In the genomic region with DNA sequence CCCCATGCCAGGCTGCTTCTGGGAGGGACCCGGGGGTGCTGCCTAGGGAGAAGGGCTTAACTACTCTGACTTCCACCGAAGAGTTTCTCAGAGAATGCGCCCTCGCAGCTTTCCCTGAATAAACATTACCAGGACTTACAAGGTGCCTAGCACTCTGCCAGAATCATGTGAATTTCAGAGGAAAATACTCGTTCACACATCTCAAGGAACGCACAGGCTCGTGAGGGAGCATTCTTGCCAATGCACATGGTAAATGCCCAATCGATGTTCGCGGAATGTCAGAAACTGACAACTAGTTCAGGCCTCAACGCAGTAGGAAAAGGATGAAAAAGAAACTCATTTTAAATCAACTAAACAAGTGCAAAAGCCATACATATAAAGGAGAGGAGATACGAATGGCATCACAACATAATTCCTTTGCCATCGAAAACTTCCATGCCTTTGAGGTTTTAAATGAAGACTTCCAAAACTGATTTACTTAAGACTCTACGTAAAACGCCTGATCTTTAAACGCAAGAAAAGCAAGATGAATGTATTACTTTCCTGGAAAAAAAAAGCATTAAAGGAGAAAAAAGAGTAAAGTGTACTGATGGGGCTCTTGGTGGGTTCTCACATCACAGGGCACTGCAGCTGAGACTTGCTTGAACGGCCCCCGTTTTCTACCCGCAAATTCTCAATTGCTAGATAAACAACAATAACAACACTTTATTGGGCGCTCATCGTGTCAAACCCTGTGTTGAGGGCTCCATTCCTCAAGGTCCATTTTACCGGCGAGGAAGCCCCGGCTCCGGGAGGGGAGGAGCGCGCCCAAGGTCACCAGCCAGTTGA, we compare ENCODE assay signal across 8 cellular contexts. TPM values are rescaled to one million over a fixed set of nuclear protein-coding genes. Genes with fewer than 3 reads are reported as not detected.
DNase-seq lines count a peak whose midpoint lies in the region; ATAC-seq and TF ChIP-seq lines count a peak whose summit lies in the region.

No MANE protein-coding gene starts in this region.

- peak overlapping the region; percentile 86 for H3K4me2 ChIP-seq in IMR-90 (ENCODE audit: low read depth, low read length)

- H2BK5ac ChIP-seq in IMR-90 (ENCODE audit: low read depth, low read length, poor library complexity, severe bottlenecking), result peak overlapping the region; percentile 0

- H3K27me3 ChIP-seq in CD8-positive, alpha-beta memory T cell (ENCODE audit: insufficient read depth, low read length, poor library complexity, severe bottlenecking), result no peaks in the 10 kb centered on the region
- H3K27me3 ChIP-seq in IMR-90 (ENCODE audit: control insufficient read depth, insufficient read depth, low read length) (no peaks in the 10 kb centered on the region), subcutaneous abdominal adipose tissue (ENCODE audit: control insufficient read depth in 5 of 5, insufficient read depth in 4 of 5, low read length in 5 of 5) (no peaks in the 10 kb centered on the region)

- WGBS in IMR-90 (ENCODE audit: extremely low coverage in 2 of 2, insufficient read length in 1 of 2), 2 experiments, result 0% methylated on average over 7 of the region's 27 CpGs; no CpG with 5 or more reads in 1 of the 2 experiments

- POLR2A ChIA-PET in CD8-positive, alpha-beta memory T cell (lab: Charles Lee), result interaction anchor here (1.1 to 1.4 kb wide), 3 partner anchors 9 to 71 kb away, joined by 3 to 15 read pairs (median 12); partner anchors contain the start of gene C16orf46
- POLR2A ChIA-PET in IMR-90 (lab: Charles Lee; ENCODE audit: unreplicated experiment), result no interaction called here

- no peak overlapping the region for H2BK20ac ChIP-seq in IMR-90 (ENCODE audit: low read depth, low read length)

- H3K27me3 Mint-ChIP-seq in CD8-positive, alpha-beta memory T cell, result peaks cover 0 to 10% of the 10 kb centered on the region in 2 donors

- dilution Hi-C loops in IMR-90 (cut with HindIII; ENCODE audit: low sequenced_read_pairs, unreplicated experiment), result no loop called here

- H2BK15ac ChIP-seq in IMR-90 (ENCODE audit: low read depth, low read length), result no peak overlapping the region; the same call in 2 of the 3 replicates

- DNase-seq in CD8-positive, alpha-beta memory T cell, result no peak
- peak; percentile 23 for DNase-seq in IMR-90
- DNase-seq in left colon, result peak; percentile 85 to 87
- DNase-seq in 8988T, result no peak
- no peak for DNase-seq in left lobe of liver (ENCODE audit: low spot score)

- peaks cover 6% of the 10 kb centered on the region; the same call in 1 of the 2 replicates for H3K9me1 ChIP-seq in IMR-90 (ENCODE audit: insufficient read depth, low read length)

- H4K20me1 ChIP-seq in IMR-90 (ENCODE audit: insufficient read depth, low read length), result peaks cover 20% of the 10 kb centered on the region

- H3K4me3 Mint-ChIP-seq in CD8-positive, alpha-beta memory T cell, result peak overlapping the region; percentile 89 to 99 (median 92)

- no peak overlapping the region for H3K18ac ChIP-seq in IMR-90 (ENCODE audit: low read depth, low read length)

- H3K4ac ChIP-seq in IMR-90 (ENCODE audit: low read depth, low read length), result no peak overlapping the region; the same call in none of the 2 replicates

- peak overlapping the region; percentile 98 for H2AK9ac ChIP-seq in IMR-90 (replicated peaks; ENCODE audit: low read depth, low read length, poor library complexity)

- in situ Hi-C loops in IMR-90 (cut with MboI; ENCODE audit: low sequenced_read_pairs), result no loop called here

- no peak overlapping the region for H2BK120ac ChIP-seq in IMR-90 (ENCODE audit: low read depth, low read length)

- peak overlapping the region; percentile 99 for H3K9ac ChIP-seq in IMR-90 (ENCODE audit: low read depth, low read length)
- peak overlapping the region; percentile 38 to 98 (median 96) for H3K9ac ChIP-seq in subcutaneous abdominal adipose tissue (ENCODE audit: low read length in 5 of 5)

- peak overlapping the region in 1 of 2 experiments; percentile 7; a peak in 2 of 4 replicates for H4K8ac ChIP-seq in IMR-90 (ENCODE audit: low read depth in 2 of 2, low read length in 2 of 2)

- TF ChIP-seq POLR2A in IMR-90 (IDR thresholded peaks at IDR 0.05; ENCODE audit: low read depth, low read length), result no peak

- no peaks in the 10 kb centered on the region for H3K9me3 ChIP-seq in CD8-positive, alpha-beta memory T cell (ENCODE audit: low read length)
- H3K9me3 ChIP-seq in IMR-90 (ENCODE audit: control insufficient read depth, insufficient read depth, low read length), result no peaks in the 10 kb centered on the region
- H3K9me3 ChIP-seq in subcutaneous abdominal adipose tissue (ENCODE audit: control insufficient read depth in 5 of 5, low read length in 5 of 5), result no peaks in the 10 kb centered on the region

- peak overlapping the region; percentile 95 to 100 (median 100) for H3K27ac Mint-ChIP-seq in CD8-positive, alpha-beta memory T cell

- no peaks in the 10 kb centered on the region for H3K9me3 Mint-ChIP-seq in CD8-positive, alpha-beta memory T cell

- peak overlapping the region; percentile 100 for H2AFZ ChIP-seq in IMR-90 (replicated peaks; ENCODE audit: low read length, poor library complexity)

- peaks cover 42 to 66% (median 56%) of the 10 kb centered on the region in 3 donors for H3K4me1 Mint-ChIP-seq in CD8-positive, alpha-beta memory T cell

- H4K5ac ChIP-seq in IMR-90 (ENCODE audit: low read depth, low read length), result no peak overlapping the region

- H3K36me3 ChIP-seq in CD8-positive, alpha-beta memory T cell (ENCODE audit: insufficient read depth, low read length), result no peaks in the 10 kb centered on the region
- no peaks in the 10 kb centered on the region for H3K36me3 ChIP-seq in IMR-90 (ENCODE audit: control insufficient read depth, insufficient read depth, low read length)
- no peaks in the 10 kb centered on the region for H3K36me3 ChIP-seq in subcutaneous abdominal adipose tissue (ENCODE audit: control insufficient read depth in 5 of 5, insufficient read depth in 5 of 5, low read length in 5 of 5)

- no peak for TF ChIP-seq RAD21 in IMR-90 (IDR thresholded peaks at IDR 0.05; ENCODE audit: low read length)

- H2AK5ac ChIP-seq in IMR-90 (ENCODE audit: low read depth, low read length), result peak overlapping the region; percentile 40; the same call in 1 of the 2 replicates

- peaks cover 23 to 63% of the 10 kb centered on the region in 2 experiments for H3K79me1 ChIP-seq in IMR-90 (ENCODE audit: low read depth in 1 of 2, low read length in 2 of 2)

- H3K36me3 Mint-ChIP-seq in CD8-positive, alpha-beta memory T cell, result peaks cover 0 to 16% (median 0%) of the 10 kb centered on the region in 3 donors

- ATAC-seq in IMR-90 (ENCODE audit: low read depth), result no peak
- ATAC-seq in left colon, result no peak
- ATAC-seq in left lobe of liver, result no peak
- ATAC-seq in GM21786 (IDR thresholded peaks at IDR 0.05; ENCODE audit: unreplicated experiment), result no peak

- CTCF ChIA-PET in CD8-positive, alpha-beta memory T cell (lab: Charles Lee), result interaction anchor here (0.8 to 4.4 kb wide), 7 partner anchors 8 to 732 kb away, joined by 3 to 77 read pairs (median 4); partner anchors contain the start of gene ATMIN
- CTCF ChIA-PET in IMR-90 (lab: Yijun Ruan, JAX), result interaction anchor here (0.7 kb wide), 1 partner anchor 30 kb away, joined by 3 read pairs; the partner anchor contains the start of gene ATMIN

- no peak overlapping the region for H4K91ac ChIP-seq in IMR-90 (ENCODE audit: insufficient read depth, low read depth, low read length)

- intact Hi-C loops in IMR-90 (cut with micrococcal nuclease) (no loop called here), left colon (cut with DNase I, micrococcal nuclease) (no loop called here)

- H3K4me1 ChIP-seq in CD8-positive, alpha-beta memory T cell (ENCODE audit: insufficient read depth, low read length), result peaks cover 25% of the 10 kb centered on the region
- H3K4me1 ChIP-seq in IMR-90 (ENCODE audit: control insufficient read depth, insufficient read depth, low read length) (peaks cover 2% of the 10 kb centered on the region; the same call in 1 of the 2 replicates), subcutaneous abdominal adipose tissue (ENCODE audit: control insufficient read depth in 5 of 5, insufficient read depth in 5 of 5, low read length in 5 of 5) (peaks cover 3 to 40% (median 29%) of the 10 kb centered on the region in 5 donors)

- H3K4me3 ChIP-seq in CD8-positive, alpha-beta memory T cell (ENCODE audit: low read length), result peak overlapping the region; percentile 77
- peak overlapping the region; percentile 67 for H3K4me3 ChIP-seq in IMR-90 (ENCODE audit: insufficient read depth, low read depth, low read length)
- peak overlapping the region; percentile 73 to 99 (median 84) for H3K4me3 ChIP-seq in subcutaneous abdominal adipose tissue (ENCODE audit: low read depth in 1 of 5, low read length in 5 of 5)

- no peak overlapping the region for H3K56ac ChIP-seq in IMR-90 (ENCODE audit: extremely low read depth, insufficient read depth, low read length)

- peak overlapping the region; percentile 34 for H3K23ac ChIP-seq in IMR-90 (ENCODE audit: low read depth, low read length)

- no peak for TF ChIP-seq CTCF in IMR-90 (conservative IDR thresholded peaks at IDR 0.05; ENCODE audit: low read depth, low read length)

- BruUV-seq in IMR-90 (replicated peaks; lab: Mats Ljungman, UMichigan), result no TSS peak

- H3K14ac ChIP-seq in IMR-90 (replicated peaks; ENCODE audit: low read depth, low read length), result peak overlapping the region; percentile 64; the same call in 1 of the 2 replicates

- peak overlapping the region; percentile 94 for H3K27ac ChIP-seq in CD8-positive, alpha-beta memory T cell (ENCODE audit: low read depth, low read length)
- H3K27ac ChIP-seq in IMR-90 (ENCODE audit: insufficient read depth, low read length), result peak overlapping the region; percentile 99
- peak overlapping the region; percentile 100 for H3K27ac ChIP-seq in angular gyrus (ENCODE audit: low read depth, low read length)
- peak overlapping the region; percentile 96 for H3K27ac ChIP-seq in subcutaneous abdominal adipose tissue (ENCODE audit: low read depth, low read length)

RNA-seq across cellular contexts. Expression of gene CMC2, which starts 0.8 kb away (rescaled TPM):
- 100 to 1,000 TPM; 125 to 126 TPM for total RNA-seq in CD8-positive, alpha-beta memory T cell
- polyA plus RNA-seq in CD8-positive, alpha-beta memory T cell, result 135 TPM
- 57.0 and 81.4 TPM in 2 replicates for total RNA-seq in IMR-90 (2012; rRNA removed)
- 104 and 108 TPM in 2 replicates for polyA plus RNA-seq in IMR-90 (2012; rRNA removed)
- 75.5 and 109 TPM in 2 replicates for polyA plus RNA-seq in IMR-90 (2012; cell fraction: cytosol; rRNA removed)
- 19.9 and 36.3 TPM in 2 replicates for polyA plus RNA-seq in IMR-90 (2012; cell fraction: nucleus; rRNA removed; ENCODE audit: low replicate concordance)
- 10 to 100 TPM; 50.6 to 53.6 TPM for total RNA-seq in left colon
- total RNA-seq in left lobe of liver, result 36.8 TPM

RNA-seq across cellular contexts. Expression of gene CENPN, which starts 1.2 kb away (rescaled TPM):
- total RNA-seq in CD8-positive, alpha-beta memory T cell, result 10 to 100 TPM; 52.2 to 53.7 TPM
- 4.7 TPM for polyA plus RNA-seq in CD8-positive, alpha-beta memory T cell
- 22.8 and 34.4 TPM in 2 replicates for total RNA-seq in IMR-90 (2012; rRNA removed)
- 20.5 and 37.4 TPM in 2 replicates for polyA plus RNA-seq in IMR-90 (2012; rRNA removed)
- 3.3 and 7.3 TPM in 2 replicates for polyA plus RNA-seq in IMR-90 (2012; cell fraction: cytosol; rRNA removed)
- polyA plus RNA-seq in IMR-90 (2012; cell fraction: nucleus; rRNA removed; ENCODE audit: low replicate concordance), result 4.6 and 6.2 TPM in 2 replicates
- total RNA-seq in left colon, result 1 to 10 TPM; 7.7 to 9.7 TPM
- total RNA-seq in left lobe of liver, result 7.6 TPM

RNA-seq across cellular contexts. Expression of gene ATMIN, which starts 29.8 kb away (rescaled TPM):
- total RNA-seq in CD8-positive, alpha-beta memory T cell, result 10 to 100 TPM; 30.5 to 31.3 TPM
- 39.2 TPM for polyA plus RNA-seq in CD8-positive, alpha-beta memory T cell
- total RNA-seq in IMR-90 (2012; rRNA removed), result 38.9 and 45.9 TPM in 2 replicates
- polyA plus RNA-seq in IMR-90 (2012; rRNA removed), result 13.5 and 15.8 TPM in 2 replicates
- polyA plus RNA-seq in IMR-90 (2012; cell fraction: cytosol; rRNA removed), result 5.0 and 5.6 TPM in 2 replicates
- 1.9 and 13.6 TPM in 2 replicates for polyA plus RNA-seq in IMR-90 (2012; cell fraction: nucleus; rRNA removed; ENCODE audit: low replicate concordance)
- total RNA-seq in left colon, result 10 to 100 TPM; 25.5 to 34.4 TPM
- 13.7 TPM for total RNA-seq in left lobe of liver

Comparison
In these comparisons a context has a peak if more than half of its experiments do, and no peak if none do; other contexts are left out.
1. DNase-seq: peak in IMR-90 (single experiment) and left colon (2 of 2); none in CD8-positive, alpha-beta memory T cell (0 of 5), 8988T (single experiment) and left lobe of liver (single experiment).
2. Peak in every context shown above with its lines, with median percentiles within 50 percentile points of each other: H3K27ac ChIP-seq and H3K4me3 ChIP-seq.